7 cellular contexts compared by ENCODE assay signal in the genomic region with DNA sequence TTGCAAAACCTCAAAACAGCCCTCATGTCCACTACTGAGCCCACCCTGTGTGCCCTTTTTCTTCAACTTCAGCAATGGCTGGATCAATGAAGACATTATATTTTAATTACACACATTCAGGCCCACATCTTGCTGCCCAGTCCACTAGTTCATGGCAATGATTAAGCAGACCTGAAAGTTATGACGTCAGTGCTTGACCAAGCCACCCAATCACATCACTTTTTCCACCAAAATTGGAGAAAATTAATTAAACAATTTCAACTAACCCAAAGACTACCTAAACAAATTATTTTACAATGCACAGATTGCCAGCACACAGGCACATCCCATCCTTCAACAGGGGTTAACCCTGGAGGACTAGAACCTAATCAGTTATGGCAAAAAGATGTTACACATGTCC.
"Had no signal": no experiment of that assay in that cellular context is flagged by ENCODE, and none has a peak within 500 bp of the region (broad histone marks: within the 10 kb centered on the region; RNA-seq: fewer than 3 reads in every experiment).

No MANE protein-coding gene starts in this region.

- FAIRE-seq: HTR-8/SVneo, K562 had no signal

- H3K4me3 ChIP-seq: K562 had no signal

- H3K27ac ChIP-seq: HL-60, KMS-11 had no signal

- H3K4me2 ChIP-seq: KMS-11 had no signal

- DNase-seq: IMR-90, KBM-7, KG1 had no signal

- H3K9ac ChIP-seq: KMS-11 had no signal

- ATAC-seq: K562 had no signal
